Comparison of ENCODE assay signal across 17 cellular contexts in genomic region chr6:6649824-6650349, GRCh38.
DNase-seq lines count a peak whose midpoint lies in the region; ATAC-seq lines count a peak whose summit lies in the region.
"Had no signal": no experiment of that assay in that cellular context is flagged by ENCODE, and none has a peak within 500 bp of the region (broad histone marks: within the 10 kb centered on the region; RNA-seq: fewer than 3 reads in every experiment).

No MANE protein-coding gene starts in this region.

- peaks cover under 1 to 25% of the 10 kb centered on the region in 2 donors for H3K36me3 Mint-ChIP-seq in activated naive CD4-positive, alpha-beta T cell treated with anti-CD3 and anti-CD28 coated beads, Interleukin-2, amount 50 U/mL, for 72 hours
- H3K36me3 Mint-ChIP-seq in T-helper 2 cell treated with Interferon-gamma antibody and Interleukin-4, amounts not matched to agents 5 μg/mL and 100 μg/mL, for 36 hours (ENCODE audit: low read depth), result peaks cover 26% of the 10 kb centered on the region
- no peaks in the 10 kb centered on the region for H3K36me3 Mint-ChIP-seq in stimulated activated effector memory CD8-positive, alpha-beta T cell treated with anti-CD3 and anti-CD28 coated beads, Interleukin-12 subunit alpha, Interleukin-12 subunit beta, amount 100 ng/mL, for 72 hours
- H3K36me3 Mint-ChIP-seq: CD4-positive, alpha-beta memory T cell had no signal

- peak; percentile 42 to 65 for ATAC-seq in activated naive CD4-positive, alpha-beta T cell treated with anti-CD3 and anti-CD28 coated beads, Interleukin-2, amount 50 U/mL, for 72 hours
- ATAC-seq in stimulated activated effector memory CD8-positive, alpha-beta T cell treated with anti-CD3 and anti-CD28 coated beads, Interleukin-12 subunit alpha, Interleukin-12 subunit beta, amount 100 ng/mL, for 72 hours, result peak; percentile 36

- H3K4me3 Mint-ChIP-seq in T-helper 2 cell treated with Interferon-gamma antibody and Interleukin-4, amounts not matched to agents 5 μg/mL and 100 μg/mL, for 36 hours, result no peak overlapping the region
- no peak overlapping the region for H3K4me3 Mint-ChIP-seq in stimulated activated effector memory CD8-positive, alpha-beta T cell treated with anti-CD3 and anti-CD28 coated beads, Interleukin-12 subunit alpha, Interleukin-12 subunit beta, amount 100 ng/mL, for 72 hours
- H3K4me3 Mint-ChIP-seq: CD4-positive, alpha-beta memory T cell had no signal

- H3K4me1 Mint-ChIP-seq in T-helper 2 cell treated with Interferon-gamma antibody and Interleukin-4, amounts not matched to agents 5 μg/mL and 100 μg/mL, for 36 hours (ENCODE audit: low read depth), result peaks cover 63% of the 10 kb centered on the region
- peaks cover 25% of the 10 kb centered on the region for H3K4me1 Mint-ChIP-seq in stimulated activated effector memory CD8-positive, alpha-beta T cell treated with anti-CD3 and anti-CD28 coated beads, Interleukin-12 subunit alpha, Interleukin-12 subunit beta, amount 100 ng/mL, for 72 hours

- peak overlapping the region in 1 of 2 donors; percentile 62 for H3K27ac Mint-ChIP-seq in activated naive CD4-positive, alpha-beta T cell treated with anti-CD3 and anti-CD28 coated beads, Interleukin-2, amount 50 U/mL, for 72 hours
- H3K27ac Mint-ChIP-seq in T-helper 2 cell treated with Interferon-gamma antibody and Interleukin-4, amounts not matched to agents 5 μg/mL and 100 μg/mL, for 36 hours, result peak overlapping the region; percentile 78
- H3K27ac Mint-ChIP-seq in stimulated activated effector memory CD8-positive, alpha-beta T cell treated with anti-CD3 and anti-CD28 coated beads, Interleukin-12 subunit alpha, Interleukin-12 subunit beta, amount 100 ng/mL, for 72 hours, result no peak overlapping the region
- H3K27ac Mint-ChIP-seq: CD4-positive, alpha-beta memory T cell had no signal

- H3K27me3 Mint-ChIP-seq in T-helper 2 cell treated with Interferon-gamma antibody and Interleukin-4, amounts not matched to agents 5 μg/mL and 100 μg/mL, for 36 hours (ENCODE audit: low read depth), result no peaks in the 10 kb centered on the region
- H3K27me3 Mint-ChIP-seq: CD4-positive, alpha-beta memory T cell had no signal

- H3K9me3 Mint-ChIP-seq in activated naive CD4-positive, alpha-beta T cell treated with anti-CD3 and anti-CD28 coated beads, Interleukin-2, amount 50 U/mL, for 72 hours, result peaks cover 0 to 11% of the 10 kb centered on the region in 2 donors
- H3K9me3 Mint-ChIP-seq in T-helper 2 cell treated with Interferon-gamma antibody and Interleukin-4, amounts not matched to agents 5 μg/mL and 100 μg/mL, for 36 hours, result no peaks in the 10 kb centered on the region
- no peaks in the 10 kb centered on the region for H3K9me3 Mint-ChIP-seq in stimulated activated effector memory CD8-positive, alpha-beta T cell treated with anti-CD3 and anti-CD28 coated beads, Interleukin-12 subunit alpha, Interleukin-12 subunit beta, amount 100 ng/mL, for 72 hours
- H3K9me3 Mint-ChIP-seq: CD4-positive, alpha-beta memory T cell had no signal

- DNase-seq in activated naive CD4-positive, alpha-beta T cell treated with anti-CD3 and anti-CD28 coated beads, Interleukin-2, amount 50 U/mL, for 72 hours (ENCODE audit: low spot score in 2 of 2), result no peak
- DNase-seq in activated naive CD4-positive, alpha-beta T cell treated with anti-CD3 and anti-CD28 coated beads, Interleukin-2, amount 50 U/mL, for 16 hours, result no peak
- DNase-seq in T-helper 2 cell treated with Interferon-gamma antibody and Interleukin-4, amounts not matched to agents 5 μg/mL and 100 μg/mL, for 36 hours (ENCODE audit: low spot score), result no peak
- DNase-seq in cerebellar cortex (ENCODE audit: low spot score) (peak; percentile 80), AG08395 (ENCODE audit: low spot score) (no peak)
- DNase-seq in stimulated activated effector memory CD8-positive, alpha-beta T cell treated with anti-CD3 and anti-CD28 coated beads, Interleukin-12 subunit alpha, Interleukin-12 subunit beta, amount 100 ng/mL, for 72 hours (ENCODE audit: low spot score in 2 of 2), result no peak
- DNase-seq in activated effector memory CD4-positive, alpha-beta T cell treated with Interleukin-2 at 50 U/mL for 16 hours, result no peak
- DNase-seq: CD4-positive, alpha-beta memory T cell; GF-D8; IMR-90; NCI-H1092 treated with DMSO at 0.1 percent for 48 hours; NCI-H1436 treated with DMSO at 0.1 percent for 48 hours; NCI-H1930; NCI-H226; NCI-H510A treated with DMSO at 0.1 percent for 48 hours; NCI-H748 treated with DMSO at 0.1 percent for 48 hours; SIG-M5 had no signal
